In the genomic region with DNA sequence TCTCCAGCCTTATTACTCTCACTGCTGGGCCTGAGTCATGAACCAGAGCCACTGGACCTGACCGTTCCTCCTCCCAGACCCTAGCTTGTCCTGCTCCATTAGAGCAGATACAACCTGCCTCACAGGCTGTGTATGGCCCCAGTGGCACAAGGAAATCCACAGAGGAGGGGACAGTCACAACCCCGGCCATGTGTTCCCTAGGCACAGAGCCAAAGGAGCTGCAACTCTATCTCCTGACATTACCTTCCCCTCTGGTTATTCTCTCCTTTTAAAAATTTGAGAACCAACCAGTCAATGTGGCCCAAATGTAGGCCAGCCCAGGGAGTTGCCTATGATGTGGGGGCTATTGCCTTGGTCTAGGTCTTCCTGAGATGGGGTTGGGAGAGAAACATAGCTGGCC, we compare ENCODE assay signal across 18 cellular contexts.
DNase-seq lines count a peak whose midpoint lies in the region; ATAC-seq lines count a peak whose summit lies in the region.
"Had no signal": no experiment of that assay in that cellular context is flagged by ENCODE, and none has a peak within 500 bp of the region (broad histone marks: within the 10 kb centered on the region; RNA-seq: fewer than 3 reads in every experiment).

No MANE protein-coding gene starts in this region.

- ATAC-seq in GM18519 (IDR thresholded peaks at IDR 0.05; ENCODE audit: low FRiP score, unreplicated experiment), result no peak
- ATAC-seq: A549, HepG2 had no signal

- intact Hi-C loops in cardiac septum (cut with DNase I), result no loop called here

- DNase-seq in activated CD8-positive, alpha-beta memory T cell treated with anti-CD3 and anti-CD28 coated beads for 24 hours, result peak; percentile 17
- no peak for DNase-seq in activated CD8-positive, alpha-beta memory T cell treated with anti-CD3 and anti-CD28 coated beads, Interleukin-2, amount 50 U/mL, for 4 hours
- peak; percentile 8 for DNase-seq in iPS-NIHi7 (ENCODE audit: extremely low spot score)
- peak; percentile 9 for DNase-seq in renal cortical epithelial cell (ENCODE audit: low read depth)
- no peak for DNase-seq in cardiac septum (ENCODE audit: low spot score)
- no peak for DNase-seq in midbrain (lab: John Stamatoyannopoulos, UW)
- DNase-seq: CD8-positive, alpha-beta memory T cell; DND-41; HFFc6; KBM-7; NCI-H187; NCI-H2107; NCI-H226; NCI-H82; PC-9 had no signal

Comparison
In these comparisons a context has a peak if more than half of its experiments do, and no peak if none do; other contexts are left out.
1. DNase-seq: peak in activated CD8-positive, alpha-beta memory T cell treated with anti-CD3 and anti-CD28 coated beads for 24 hours (single experiment), iPS-NIHi7 (single experiment) and renal cortical epithelial cell (single experiment); none in activated CD8-positive, alpha-beta memory T cell treated with anti-CD3 and anti-CD28 coated beads, Interleukin-2, amount 50 U/mL, for 4 hours (single experiment), cardiac septum (single experiment) and midbrain (single experiment).